In genomic region chr18:47174545-47175116, GRCh38 we compare ENCODE assay signal across 9 cellular contexts. TPM values are rescaled to one million over a fixed set of nuclear protein-coding genes. Genes with fewer than 3 reads are reported as not detected.
DNase-seq lines count a peak whose midpoint lies in the region; ATAC-seq, FAIRE-seq and TF ChIP-seq lines count a peak whose summit lies in the region.
"Had no signal": no experiment of that assay in that cellular context is flagged by ENCODE, and none has a peak within 500 bp of the region (broad histone marks: within the 10 kb centered on the region; RNA-seq: fewer than 3 reads in every experiment).

No MANE protein-coding gene starts in this region.

- H3K9me3 ChIP-seq in mucosa of descending colon: no peaks in the 10 kb centered on the region

- peaks cover 2% of the 10 kb centered on the region for H3K36me3 ChIP-seq in bronchial epithelial cell (ENCODE audit: control insufficient read depth, insufficient read depth, low read length)
- H3K36me3 ChIP-seq in mucosa of descending colon (ENCODE audit: low read depth): no peaks in the 10 kb centered on the region

- H3K27ac Mint-ChIP-seq in activated T-helper 2 cell treated with anti-CD3 and anti-CD28 coated beads, Interferon-gamma antibody, Interleukin-2, Interleukin-4, amounts not matched to agents 10 μg/mL and 5 μg/mL and 100 μg/mL, durations not matched to agents 14 hours and 24 hours and 36 hours: no peak overlapping the region
- H3K27ac Mint-ChIP-seq: stimulated activated memory B cell treated with anti-CD40 and anti-IgM and Interleukin-4, amounts not matched to agents 10 μg/mL and 1 μg/mL and 100 μg/mL, for 72 hours had no signal

- DNase-seq in AG04449 (ENCODE audit: low read depth, low spot score) (no peak), HFF-Myc (ENCODE audit: extremely low read depth, low read depth) (no peak), bronchial epithelial cell (ENCODE audit: low read depth) (peak; percentile 89), mucosa of descending colon (peak in 1 of 3 donors; percentile 15), NCI-H128 (lab: John Stamatoyannopoulos, UW; ENCODE audit: unreplicated experiment) (no peak)
- DNase-seq in activated T-helper 2 cell treated with anti-CD3 and anti-CD28 coated beads, Interferon-gamma antibody, Interleukin-2, Interleukin-4, amounts not matched to agents 10 μg/mL and 5 μg/mL and 100 μg/mL, durations not matched to agents 14 hours and 24 hours and 36 hours (ENCODE audit: low spot score): no peak

- no peak for FAIRE-seq in bronchial epithelial cell (lab: Jason Lieb, UNC)

- POLR2A ChIA-PET in AG04449 (lab: Yijun Ruan, JAX): no interaction called here

- intact Hi-C loops in mucosa of descending colon (cut with DNase I, micrococcal nuclease): no loop called here
- intact Hi-C loops in activated T-helper 2 cell treated with anti-CD3 and anti-CD28 coated beads, Interferon-gamma antibody, Interleukin-2, Interleukin-4, amounts not matched to agents 10 μg/mL and 5 μg/mL and 100 μg/mL, durations not matched to agents 14 hours and 24 hours and 36 hours (cut with micrococcal nuclease): no loop called here

- H3K4me3 ChIP-seq in AG04449 (ENCODE audit: low read depth, low read length) (peak overlapping the region; percentile 88), HFF-Myc (replicated peaks; ENCODE audit: low read depth, low read length) (peak overlapping the region; percentile 87), bronchial epithelial cell (ENCODE audit: low read depth, low read length) (no peak overlapping the region), mucosa of descending colon (no peak overlapping the region)

- H3K36me3 Mint-ChIP-seq in activated T-helper 2 cell treated with anti-CD3 and anti-CD28 coated beads, Interferon-gamma antibody, Interleukin-2, Interleukin-4, amounts not matched to agents 10 μg/mL and 5 μg/mL and 100 μg/mL, durations not matched to agents 14 hours and 24 hours and 36 hours (ENCODE audit: low read depth): peaks cover 9% of the 10 kb centered on the region
- H3K36me3 Mint-ChIP-seq: stimulated activated memory B cell treated with anti-CD40 and anti-IgM and Interleukin-4, amounts not matched to agents 10 μg/mL and 1 μg/mL and 100 μg/mL, for 72 hours had no signal

- H3K27me3 ChIP-seq in bronchial epithelial cell (ENCODE audit: control insufficient read depth, insufficient read depth, low read length): no peaks in the 10 kb centered on the region

- H3K4me3 Mint-ChIP-seq in activated T-helper 2 cell treated with anti-CD3 and anti-CD28 coated beads, Interferon-gamma antibody, Interleukin-2, Interleukin-4, amounts not matched to agents 10 μg/mL and 5 μg/mL and 100 μg/mL, durations not matched to agents 14 hours and 24 hours and 36 hours (ENCODE audit: low read depth): no peak overlapping the region
- H3K4me3 Mint-ChIP-seq: stimulated activated memory B cell treated with anti-CD40 and anti-IgM and Interleukin-4, amounts not matched to agents 10 μg/mL and 1 μg/mL and 100 μg/mL, for 72 hours had no signal

- TF ChIP-seq CTCF in AG04449 (IDR thresholded peaks at IDR 0.05; ENCODE audit: insufficient read depth, low read length, missing control alignments) (no peak), HFF-Myc (IDR thresholded peaks at IDR 0.05; ENCODE audit: low read depth, low read length, missing control alignments) (no peak), bronchial epithelial cell (IDR thresholded peaks at IDR 0.05; ENCODE audit: insufficient read depth, low read length, severe bottlenecking) (no peak), mucosa of descending colon (IDR thresholded peaks at IDR 0.05) (no peak)

- H3K4me1 Mint-ChIP-seq in activated T-helper 2 cell treated with anti-CD3 and anti-CD28 coated beads, Interferon-gamma antibody, Interleukin-2, Interleukin-4, amounts not matched to agents 10 μg/mL and 5 μg/mL and 100 μg/mL, durations not matched to agents 14 hours and 24 hours and 36 hours (ENCODE audit: low read depth): no peaks in the 10 kb centered on the region
- H3K4me1 Mint-ChIP-seq: stimulated activated memory B cell treated with anti-CD40 and anti-IgM and Interleukin-4, amounts not matched to agents 10 μg/mL and 1 μg/mL and 100 μg/mL, for 72 hours had no signal

- H3K27me3 Mint-ChIP-seq in activated T-helper 2 cell treated with anti-CD3 and anti-CD28 coated beads, Interferon-gamma antibody, Interleukin-2, Interleukin-4, amounts not matched to agents 10 μg/mL and 5 μg/mL and 100 μg/mL, durations not matched to agents 14 hours and 24 hours and 36 hours (ENCODE audit: low read depth): no peaks in the 10 kb centered on the region
- H3K27me3 Mint-ChIP-seq: stimulated activated memory B cell treated with anti-CD40 and anti-IgM and Interleukin-4, amounts not matched to agents 10 μg/mL and 1 μg/mL and 100 μg/mL, for 72 hours had no signal

- ATAC-seq in mucosa of descending colon (peak; percentile 49), HG03354 (IDR thresholded peaks at IDR 0.05; ENCODE audit: poor library complexity, severe bottlenecking, unreplicated experiment) (no peak), HG03159 (IDR thresholded peaks at IDR 0.05; ENCODE audit: unreplicated experiment) (no peak)
- ATAC-seq: stimulated activated memory B cell treated with anti-CD40 and anti-IgM and Interleukin-4, amounts not matched to agents 10 μg/mL and 1 μg/mL and 100 μg/mL, for 72 hours had no signal

- peaks cover 10% of the 10 kb centered on the region for H3K4me1 ChIP-seq in mucosa of descending colon (ENCODE audit: low read depth)

- H3K9me3 Mint-ChIP-seq in activated T-helper 2 cell treated with anti-CD3 and anti-CD28 coated beads, Interferon-gamma antibody, Interleukin-2, Interleukin-4, amounts not matched to agents 10 μg/mL and 5 μg/mL and 100 μg/mL, durations not matched to agents 14 hours and 24 hours and 36 hours: no peaks in the 10 kb centered on the region
- H3K9me3 Mint-ChIP-seq: stimulated activated memory B cell treated with anti-CD40 and anti-IgM and Interleukin-4, amounts not matched to agents 10 μg/mL and 1 μg/mL and 100 μg/mL, for 72 hours had no signal

- CTCF ChIA-PET in AG04449 (lab: Yijun Ruan, JAX): interaction anchor here (1.0 to 1.2 kb wide), 3 partner anchors 17 to 76 kb away, joined by 3 to 4 read pairs (median 3); no protein-coding TSS in a partner anchor

RNA-seq across cellular contexts. Expression of gene IER3IP1, which starts 1.5 kb away (rescaled TPM):
- total RNA-seq in bronchial epithelial cell (14.7 and 38.7 TPM in 2 replicates), mucosa of descending colon (10 to 100 TPM in 1 of 3 donors, 1 to 10 TPM in 2; 9.4 to 10.6 (median 9.7) TPM)
- total RNA-seq in activated T-helper 2 cell treated with anti-CD3 and anti-CD28 coated beads, Interferon-gamma antibody, Interleukin-2, Interleukin-4, amounts not matched to agents 10 μg/mL and 5 μg/mL and 100 μg/mL, durations not matched to agents 14 hours and 24 hours and 36 hours: 13.3 and 14.2 TPM in 2 replicates

RNA-seq across cellular contexts. Expression of gene HDHD2, which starts 24.3 kb away (rescaled TPM):
- 12.6 and 18.2 TPM in 2 replicates for total RNA-seq in bronchial epithelial cell
- 10 to 100 TPM; 33.8 to 45.7 (median 37.1) TPM for total RNA-seq in mucosa of descending colon
- 39.3 and 40.8 TPM in 2 replicates for total RNA-seq in activated T-helper 2 cell treated with anti-CD3 and anti-CD28 coated beads, Interferon-gamma antibody, Interleukin-2, Interleukin-4, amounts not matched to agents 10 μg/mL and 5 μg/mL and 100 μg/mL, durations not matched to agents 14 hours and 24 hours and 36 hours

Comparison
In these comparisons a context has a peak if more than half of its experiments do, and no peak if none do; other contexts are left out.
1. H3K4me3 ChIP-seq: peak in AG04449 (single experiment) and HFF-Myc (single experiment); none in bronchial epithelial cell (single experiment) and mucosa of descending colon (single experiment).